ENCODE assay signal across 23 cellular contexts in the genomic region with DNA sequence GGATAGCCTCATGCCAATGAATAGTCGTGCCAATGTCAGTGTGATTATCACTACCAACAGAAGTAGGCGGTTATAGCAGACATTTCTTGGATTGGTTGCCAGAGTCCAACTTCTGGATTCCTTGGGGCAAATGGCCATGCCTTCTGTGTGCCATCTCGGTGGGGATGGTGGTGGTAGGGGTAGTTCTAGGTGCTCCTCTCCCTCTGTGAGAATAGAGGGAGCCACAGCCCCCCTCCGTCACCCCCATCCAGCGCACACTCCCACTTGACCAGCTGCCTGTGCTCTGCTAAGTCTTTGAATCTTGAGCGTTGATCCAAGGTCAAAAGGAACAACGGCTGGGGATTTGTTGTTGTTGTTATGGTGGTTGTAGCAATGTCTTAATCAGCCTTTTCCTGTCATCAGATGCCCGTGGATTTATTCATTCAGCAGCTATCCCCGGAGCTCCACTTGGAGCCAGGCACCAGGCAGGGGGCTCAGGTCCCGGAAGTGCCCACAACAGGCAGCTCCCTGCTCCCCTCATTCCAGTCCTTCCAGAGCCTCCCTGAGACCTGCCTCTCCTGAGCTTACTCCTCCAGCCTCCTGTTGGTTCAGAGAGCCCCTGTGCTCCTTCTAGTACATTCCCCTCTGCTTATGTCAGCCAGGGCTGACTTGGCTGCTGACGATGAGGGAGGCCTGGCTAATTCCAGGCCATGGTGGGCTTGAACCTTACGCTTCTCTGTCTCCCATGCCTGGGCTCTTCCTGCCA.
DNase-seq lines count a peak whose midpoint lies in the region; ATAC-seq, FAIRE-seq and TF ChIP-seq lines count a peak whose summit lies in the region.
"Had no signal": no experiment of that assay in that cellular context is flagged by ENCODE, and none has a peak within 500 bp of the region (broad histone marks: within the 10 kb centered on the region; RNA-seq: fewer than 3 reads in every experiment).

No MANE protein-coding gene starts in this region.

- H3K4me3 ChIP-seq in H7 (ENCODE audit: insufficient read depth, low read depth, low read length) = no peak overlapping the region
- H3K4me3 ChIP-seq in bronchial epithelial cell (ENCODE audit: low read depth, low read length) = no peak overlapping the region
- no peak overlapping the region for H3K4me3 ChIP-seq in retinal pigment epithelial cell (ENCODE audit: low read length)
- H3K4me3 ChIP-seq: right lobe of liver, thyroid gland had no signal

- no peak overlapping the region for H3K27ac Mint-ChIP-seq in T-cell
- H3K27ac Mint-ChIP-seq: activated CD4-positive, alpha-beta T cell treated with anti-CD3 and anti-CD28 coated beads, Interleukin-2, amount 10 ng/mL, durations not matched to agents 7 days and 5 days; activated naive CD8-positive, alpha-beta T cell treated with anti-CD3 and anti-CD28 coated beads, Interleukin-2, amount 10 ng/mL, durations not matched to agents 7 days and 5 days; activated T-helper 17 cell treated with anti-CD3 and anti-CD28 coated beads, Interleukin-2, amount 50 U/mL, for 72 hours; IgD-negative memory B cell; naive thymus-derived CD4-positive, alpha-beta T cell had no signal

- CTCF ChIA-PET in T-cell (lab: Charles Lee) = no interaction called here

- no peak overlapping the region for H3K4me3 Mint-ChIP-seq in T-cell
- H3K4me3 Mint-ChIP-seq: activated CD4-positive, alpha-beta T cell treated with anti-CD3 and anti-CD28 coated beads, Interleukin-2, amount 10 ng/mL, durations not matched to agents 7 days and 5 days; activated naive CD8-positive, alpha-beta T cell treated with anti-CD3 and anti-CD28 coated beads, Interleukin-2, amount 10 ng/mL, durations not matched to agents 7 days and 5 days; activated T-helper 17 cell treated with anti-CD3 and anti-CD28 coated beads, Interleukin-2, amount 50 U/mL, for 72 hours; IgD-negative memory B cell; naive thymus-derived CD4-positive, alpha-beta T cell had no signal

- ATAC-seq in GM21717 (IDR thresholded peaks at IDR 0.05; ENCODE audit: unreplicated experiment) = no peak
- no peak for ATAC-seq in HG03354 (IDR thresholded peaks at IDR 0.05; ENCODE audit: poor library complexity, severe bottlenecking, unreplicated experiment)
- ATAC-seq in HG03175 (IDR thresholded peaks at IDR 0.05; ENCODE audit: unreplicated experiment) = no peak
- ATAC-seq in T-cell (replicated peaks in 1 of 4) = no peak
- ATAC-seq: activated T-helper 17 cell treated with anti-CD3 and anti-CD28 coated beads, Interleukin-2, amount 50 U/mL, for 72 hours; naive thymus-derived CD4-positive, alpha-beta T cell had no signal

- DNase-seq in H7 (peak; percentile 56), bronchial epithelial cell (ENCODE audit: low read depth) (no peak), islet precursor cell (peak; percentile 68), retinal pigment epithelial cell (ENCODE audit: low read depth) (peak; percentile 71), T-cell (no peak)
- DNase-seq: activated CD4-positive, alpha-beta T cell treated with anti-CD3 and anti-CD28 coated beads, Interleukin-2, amount 10 ng/mL, durations not matched to agents 7 days and 5 days; activated naive CD8-positive, alpha-beta T cell treated with anti-CD3 and anti-CD28 coated beads, Interleukin-2, amount 10 ng/mL, durations not matched to agents 7 days and 5 days; naive thymus-derived CD4-positive, alpha-beta T cell; NCI-H1105; NCI-H1930; NCI-H774; stimulated activated CD4-positive, alpha-beta T cell treated with anti-CD3 and anti-CD28 coated beads, Interleukin-15, amount 100 ng/mL, for 24 hours; stimulated activated naive CD8-positive, alpha-beta T cell treated with anti-CD3 and anti-CD28 coated beads, Interleukin-15, Interleukin-2, amounts not matched to agents 100 U/mL and 50 U/mL, for 24 hours; thyroid gland; WERI-Rb-1 had no signal

- no peaks in the 10 kb centered on the region for H3K4me1 Mint-ChIP-seq in T-cell
- H3K4me1 Mint-ChIP-seq: activated CD4-positive, alpha-beta T cell treated with anti-CD3 and anti-CD28 coated beads, Interleukin-2, amount 10 ng/mL, durations not matched to agents 7 days and 5 days; activated naive CD8-positive, alpha-beta T cell treated with anti-CD3 and anti-CD28 coated beads, Interleukin-2, amount 10 ng/mL, durations not matched to agents 7 days and 5 days; activated T-helper 17 cell treated with anti-CD3 and anti-CD28 coated beads, Interleukin-2, amount 50 U/mL, for 72 hours; naive thymus-derived CD4-positive, alpha-beta T cell had no signal

- POLR2A ChIA-PET in T-cell (lab: Charles Lee) = no interaction called here

- no peak for TF ChIP-seq CTCF in bronchial epithelial cell (IDR thresholded peaks at IDR 0.05; ENCODE audit: insufficient read depth, low read length, severe bottlenecking)
- TF ChIP-seq CTCF in retinal pigment epithelial cell (conservative IDR thresholded peaks at IDR 0.05; ENCODE audit: low read depth, low read length) = no peak

- H3K9me3 Mint-ChIP-seq in T-cell = peaks cover 0 to 5% (median 0%) of the 10 kb centered on the region in 3 donors
- H3K9me3 Mint-ChIP-seq: activated CD4-positive, alpha-beta T cell treated with anti-CD3 and anti-CD28 coated beads, Interleukin-2, amount 10 ng/mL, durations not matched to agents 7 days and 5 days; activated naive CD8-positive, alpha-beta T cell treated with anti-CD3 and anti-CD28 coated beads, Interleukin-2, amount 10 ng/mL, durations not matched to agents 7 days and 5 days; activated T-helper 17 cell treated with anti-CD3 and anti-CD28 coated beads, Interleukin-2, amount 50 U/mL, for 72 hours had no signal

- no peaks in the 10 kb centered on the region for H3K36me3 ChIP-seq in H7 (replicated peaks; ENCODE audit: control insufficient read depth, insufficient read depth, low read length)
- H3K36me3 ChIP-seq in bronchial epithelial cell (ENCODE audit: control insufficient read depth, insufficient read depth, low read length) = no peaks in the 10 kb centered on the region
- H3K36me3 ChIP-seq: right lobe of liver, thyroid gland, WERI-Rb-1 had no signal

- no peaks in the 10 kb centered on the region for H3K36me3 Mint-ChIP-seq in T-cell
- H3K36me3 Mint-ChIP-seq: activated naive CD8-positive, alpha-beta T cell treated with anti-CD3 and anti-CD28 coated beads, Interleukin-2, amount 10 ng/mL, durations not matched to agents 7 days and 5 days; IgD-negative memory B cell; naive thymus-derived CD4-positive, alpha-beta T cell had no signal

- no peaks in the 10 kb centered on the region for H3K27me3 ChIP-seq in H7 (ENCODE audit: control insufficient read depth, insufficient read depth, low read length)
- no peaks in the 10 kb centered on the region for H3K27me3 ChIP-seq in bronchial epithelial cell (ENCODE audit: control insufficient read depth, insufficient read depth, low read length)
- H3K27me3 ChIP-seq: right lobe of liver, thyroid gland had no signal

- peaks cover 30 to 36% of the 10 kb centered on the region in 2 donors for H3K27me3 Mint-ChIP-seq in T-cell

- peak; percentile 82 for FAIRE-seq in bronchial epithelial cell (lab: Jason Lieb, UNC)
- FAIRE-seq: colon, D721Med had no signal

Comparison
In these comparisons a context has a peak if more than half of its experiments do, and no peak if none do; other contexts are left out.
1. DNase-seq: peak in H7 (single experiment), islet precursor cell (single experiment) and retinal pigment epithelial cell (single experiment); none in bronchial epithelial cell (single experiment) and T-cell (0 of 34).